29 cellular contexts compared by ENCODE assay signal in the genomic region with DNA sequence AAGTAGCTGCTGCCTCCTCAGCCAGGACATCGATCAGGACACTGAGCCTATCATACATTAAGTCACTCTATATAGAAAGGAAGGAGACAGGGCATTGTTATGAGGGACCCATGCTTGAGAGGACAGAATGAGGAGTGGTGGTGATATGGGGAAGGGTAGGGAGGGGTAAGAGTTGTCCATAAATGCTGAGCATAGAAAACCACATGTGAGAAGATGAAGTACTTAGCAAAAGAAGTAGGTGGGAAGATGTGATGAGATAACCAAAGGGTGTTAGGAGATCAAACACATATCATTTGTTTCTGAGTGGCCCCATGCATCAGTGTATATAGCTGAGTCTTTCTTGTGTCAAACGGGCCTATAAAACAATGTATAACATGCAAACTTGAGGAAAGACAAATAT.
"Had no signal": no experiment of that assay in that cellular context is flagged by ENCODE, and none has a peak within 500 bp of the region (broad histone marks: within the 10 kb centered on the region; RNA-seq: fewer than 3 reads in every experiment).

No MANE protein-coding gene starts in this region.

- H3K4me1 ChIP-seq: stomach, suprapubic skin, testis, thyroid gland, tibial artery, tibial nerve, transverse colon, upper lobe of left lung, upper lobe of right lung, uterus, vagina had no signal

- H3K36me3 Mint-ChIP-seq: stimulated activated effector memory CD8-positive, alpha-beta T cell treated with anti-CD3 and anti-CD28 coated beads, Interleukin-12 subunit alpha, Interleukin-12 subunit beta, amount 100 ng/mL, for 72 hours; stimulated activated memory B cell treated with anti-CD40 and anti-IgM and Interleukin-4, amounts not matched to agents 10 μg/mL and 1 μg/mL and 100 μg/mL, for 72 hours; stimulated activated naive B cell treated with anti-CD40 and anti-IgM and Interleukin-4, amounts not matched to agents 10 μg/mL and 1 μg/mL and 100 μg/mL, for 72 hours; type B pancreatic cell had no signal

- H3K27me3 ChIP-seq: suprapubic skin, testis, thyroid gland, tibial artery, tibial nerve, transverse colon, upper lobe of left lung, upper lobe of right lung, uterus, vagina had no signal

- DNase-seq: stimulated activated CD4-positive, alpha-beta T cell treated with anti-CD3 and anti-CD28 coated beads, Interleukin-2, amount 100 ng/mL, for 48 hours; stimulated activated CD4-positive, alpha-beta T cell treated with anti-CD3 and anti-CD28 coated beads, Interleukin-4, amount 100 ng/mL, for 1 hour; stimulated activated CD4-positive, alpha-beta T cell treated with anti-CD3 and anti-CD28 coated beads, Interleukin-4, amount 100 ng/mL, for 24 hours; stimulated activated CD4-positive, alpha-beta T cell treated with anti-CD3 and anti-CD28 coated beads, Interleukin-4, amount 100 ng/mL, for 4 hours; stimulated activated CD8-positive, alpha-beta memory T cell treated with anti-CD3 and anti-CD28 coated beads, Interleukin-4, amount 100 ng/mL, for 48 hours; stimulated activated naive B cell treated with anti-CD40 and anti-IgM and Interleukin-4, amounts not matched to agents 10 μg/mL and 1 μg/mL and 100 μg/mL, for 72 hours; stimulated activated naive CD4-positive, alpha-beta T cell; stimulated activated naive CD4-positive, alpha-beta T cell treated with Interleukin-2 at 50 U/mL for 16 hours; stimulated activated naive CD8-positive, alpha-beta T cell treated with anti-CD3 and anti-CD28 coated beads, Interleukin-15, amount 100 ng/mL, for 72 hours; stimulated activated naive CD8-positive, alpha-beta T cell treated with anti-CD3 and anti-CD28 coated beads, Interleukin-15, Interleukin-2, amounts not matched to agents 100 U/mL and 50 U/mL, for 24 hours; stomach; substantia nigra; testis; thyroid gland; tibial artery; transverse colon; trophoblast cell; upper lobe of left lung; upper lobe of right lung; uterus had no signal

- H3K9me3 Mint-ChIP-seq: stimulated activated effector memory CD8-positive, alpha-beta T cell treated with anti-CD3 and anti-CD28 coated beads, Interleukin-12 subunit alpha, Interleukin-12 subunit beta, amount 100 ng/mL, for 72 hours; stimulated activated memory B cell treated with anti-CD40 and anti-IgM and Interleukin-4, amounts not matched to agents 10 μg/mL and 1 μg/mL and 100 μg/mL, for 72 hours; stimulated activated naive B cell treated with anti-CD40 and anti-IgM and Interleukin-4, amounts not matched to agents 10 μg/mL and 1 μg/mL and 100 μg/mL, for 72 hours; stimulated activated naive CD8-positive, alpha-beta T cell treated with anti-CD3 and anti-CD28 coated beads, Interleukin-15, amount 100 ng/mL, for 72 hours; stimulated activated naive CD8-positive, alpha-beta T cell treated with anti-CD3 and anti-CD28 coated beads, Interleukin-15, Interleukin-2, amounts not matched to agents 100 ng/mL and 50 ng/mL, for 24 hours; type B pancreatic cell had no signal

- H3K4me3 Mint-ChIP-seq: stimulated activated effector memory CD8-positive, alpha-beta T cell treated with anti-CD3 and anti-CD28 coated beads, Interleukin-12 subunit alpha, Interleukin-12 subunit beta, amount 100 ng/mL, for 72 hours; stimulated activated memory B cell treated with anti-CD40 and anti-IgM and Interleukin-4, amounts not matched to agents 10 μg/mL and 1 μg/mL and 100 μg/mL, for 72 hours; stimulated activated naive B cell treated with anti-CD40 and anti-IgM and Interleukin-4, amounts not matched to agents 10 μg/mL and 1 μg/mL and 100 μg/mL, for 72 hours; stimulated activated naive CD8-positive, alpha-beta T cell treated with anti-CD3 and anti-CD28 coated beads, Interleukin-15, amount 100 ng/mL, for 72 hours; stimulated activated naive CD8-positive, alpha-beta T cell treated with anti-CD3 and anti-CD28 coated beads, Interleukin-15, Interleukin-2, amounts not matched to agents 100 ng/mL and 50 ng/mL, for 24 hours; type B pancreatic cell had no signal

- H3K4me3 ChIP-seq: stomach, suprapubic skin, testis, thoracic aorta, thyroid gland, tibial artery, tibial nerve, transverse colon, upper lobe of left lung, upper lobe of right lung, uterus, vagina had no signal

- H3K9me3 ChIP-seq: stomach, suprapubic skin, testis, thoracic aorta, thyroid gland, tibial artery, tibial nerve, transverse colon, upper lobe of left lung, upper lobe of right lung, uterus, vagina had no signal

- FAIRE-seq: urothelium cell line had no signal

- ATAC-seq: stimulated activated effector memory CD8-positive, alpha-beta T cell treated with anti-CD3 and anti-CD28 coated beads, Interleukin-12 subunit alpha, Interleukin-12 subunit beta, amount 100 ng/mL, for 72 hours; stimulated activated memory B cell treated with anti-CD40 and anti-IgM and Interleukin-4, amounts not matched to agents 10 μg/mL and 1 μg/mL and 100 μg/mL, for 72 hours; stimulated activated naive B cell treated with anti-CD40 and anti-IgM and Interleukin-4, amounts not matched to agents 10 μg/mL and 1 μg/mL and 100 μg/mL, for 72 hours; stimulated activated naive CD8-positive, alpha-beta T cell treated with anti-CD3 and anti-CD28 coated beads, Interleukin-15, amount 100 ng/mL, for 72 hours; stimulated activated naive CD8-positive, alpha-beta T cell treated with anti-CD3 and anti-CD28 coated beads, Interleukin-15, Interleukin-2, amounts not matched to agents 100 U/mL and 50 U/mL, for 24 hours; upper lobe of right lung had no signal

- H3K27ac Mint-ChIP-seq: stimulated activated effector memory CD8-positive, alpha-beta T cell treated with anti-CD3 and anti-CD28 coated beads, Interleukin-12 subunit alpha, Interleukin-12 subunit beta, amount 100 ng/mL, for 72 hours; stimulated activated memory B cell treated with anti-CD40 and anti-IgM and Interleukin-4, amounts not matched to agents 10 μg/mL and 1 μg/mL and 100 μg/mL, for 72 hours; stimulated activated naive B cell treated with anti-CD40 and anti-IgM and Interleukin-4, amounts not matched to agents 10 μg/mL and 1 μg/mL and 100 μg/mL, for 72 hours; stimulated activated naive CD8-positive, alpha-beta T cell treated with anti-CD3 and anti-CD28 coated beads, Interleukin-15, amount 100 ng/mL, for 72 hours; stimulated activated naive CD8-positive, alpha-beta T cell treated with anti-CD3 and anti-CD28 coated beads, Interleukin-15, Interleukin-2, amounts not matched to agents 100 ng/mL and 50 ng/mL, for 24 hours; type B pancreatic cell had no signal

- H3K27me3 Mint-ChIP-seq: stimulated activated naive B cell treated with anti-CD40 and anti-IgM and Interleukin-4, amounts not matched to agents 10 μg/mL and 1 μg/mL and 100 μg/mL, for 72 hours; stimulated activated naive CD8-positive, alpha-beta T cell treated with anti-CD3 and anti-CD28 coated beads, Interleukin-15, amount 100 ng/mL, for 72 hours; stimulated activated naive CD8-positive, alpha-beta T cell treated with anti-CD3 and anti-CD28 coated beads, Interleukin-15, Interleukin-2, amounts not matched to agents 100 ng/mL and 50 ng/mL, for 24 hours; type B pancreatic cell had no signal

- H3K27ac ChIP-seq: stomach, suprapubic skin, testis, thoracic aorta, thyroid gland, tibial artery, tibial nerve, transverse colon, upper lobe of left lung, upper lobe of right lung, uterus, vagina had no signal

- H3K36me3 ChIP-seq: stomach, suprapubic skin, thoracic aorta, thyroid gland, tibial artery, tibial nerve, transverse colon, upper lobe of left lung, upper lobe of right lung, uterus, vagina had no signal

- H3K4me1 Mint-ChIP-seq: stimulated activated effector memory CD8-positive, alpha-beta T cell treated with anti-CD3 and anti-CD28 coated beads, Interleukin-12 subunit alpha, Interleukin-12 subunit beta, amount 100 ng/mL, for 72 hours; stimulated activated memory B cell treated with anti-CD40 and anti-IgM and Interleukin-4, amounts not matched to agents 10 μg/mL and 1 μg/mL and 100 μg/mL, for 72 hours; stimulated activated naive B cell treated with anti-CD40 and anti-IgM and Interleukin-4, amounts not matched to agents 10 μg/mL and 1 μg/mL and 100 μg/mL, for 72 hours; stimulated activated naive CD8-positive, alpha-beta T cell treated with anti-CD3 and anti-CD28 coated beads, Interleukin-15, amount 100 ng/mL, for 72 hours had no signal
